1 cellular context compared by ENCODE assay signal in genomic region chr1:213393860-213394259, GRCh38.
TF ChIP-seq lines count a peak whose summit lies in the region.

No MANE protein-coding gene starts in this region.

TF ChIP-seq in HepG2, 621 proteins besides CTCF, POLR2A, EP300 and RAD21 (continued from another document and continues in another):
- TF ChIP-seq MLXIP (CRISPR knock-in tag; IDR thresholded peaks at IDR 0.05; ENCODE audit: borderline replicate concordance) = no peak
- no peak for TF ChIP-seq CENPX (CRISPR knock-in tag; IDR thresholded peaks at IDR 0.05)
- peak; percentile 68; the same call in 1 of the 2 replicates for TF ChIP-seq ZNF83 (CRISPR knock-in tag; IDR thresholded peaks at IDR 0.05; ENCODE audit: borderline replicate concordance)
- TF ChIP-seq HNF4A (CRISPR knock-in tag; IDR thresholded peaks at IDR 0.05) = peak; percentile 94
- no peak for TF ChIP-seq ZBTB8A (CRISPR knock-in tag; IDR thresholded peaks at IDR 0.05; ENCODE audit: borderline replicate concordance, low read depth)
- peak; percentile 11; the same call in 1 of the 2 replicates for TF ChIP-seq SMC3 (IDR thresholded peaks at IDR 0.05; ENCODE audit: low read length)
- TF ChIP-seq ZBTB2 (CRISPR knock-in tag; IDR thresholded peaks at IDR 0.05; ENCODE audit: low read depth) = no peak
- no peak for TF ChIP-seq NFKB2 (CRISPR knock-in tag; IDR thresholded peaks at IDR 0.05; ENCODE audit: borderline replicate concordance)
- TF ChIP-seq SATB2 (CRISPR knock-in tag; IDR thresholded peaks at IDR 0.05) = no peak
- no peak for TF ChIP-seq ELF4 (CRISPR knock-in tag; IDR thresholded peaks at IDR 0.05; ENCODE audit: borderline replicate concordance)
- TF ChIP-seq AGO2 (optimal IDR thresholded peaks at IDR 0.05; ENCODE audit: low read depth, low read length) = no peak
- TF ChIP-seq ZNF674 (CRISPR knock-in tag; IDR thresholded peaks at IDR 0.05; ENCODE audit: low read depth) = no peak
- TF ChIP-seq ZNF609 (CRISPR knock-in tag; IDR thresholded peaks at IDR 0.05; ENCODE audit: borderline replicate concordance) = no peak
- no peak for TF ChIP-seq ZNF367 (CRISPR knock-in tag; IDR thresholded peaks at IDR 0.05; ENCODE audit: borderline replicate concordance)
- no peak for TF ChIP-seq KAT8 (CRISPR knock-in tag; IDR thresholded peaks at IDR 0.05)
- TF ChIP-seq MIER2 (CRISPR knock-in tag; IDR thresholded peaks at IDR 0.05) = 0 out of 2 replicates have a peak, but pooled peaks have one; percentile 11
- peak; percentile 100 for TF ChIP-seq ZNF543 (CRISPR knock-in tag; IDR thresholded peaks at IDR 0.05)
- TF ChIP-seq ATF5 (CRISPR knock-in tag; IDR thresholded peaks at IDR 0.05; ENCODE audit: low read depth) = no peak
- TF ChIP-seq ZNF577 (CRISPR knock-in tag; IDR thresholded peaks at IDR 0.05; ENCODE audit: borderline replicate concordance, low read depth) = no peak
- TF ChIP-seq ZNF276 (CRISPR knock-in tag; IDR thresholded peaks at IDR 0.05; ENCODE audit: low read depth) = no peak
- no peak for TF ChIP-seq SRSF1 (optimal IDR thresholded peaks at IDR 0.05; ENCODE audit: low read depth, low read length)
- TF ChIP-seq ATAD3A (CRISPR knock-in tag; IDR thresholded peaks at IDR 0.05) = no peak
- no peak for TF ChIP-seq SNAPC4 (CRISPR knock-in tag; IDR thresholded peaks at IDR 0.05)
- TF ChIP-seq HINFP (CRISPR knock-in tag; IDR thresholded peaks at IDR 0.05; ENCODE audit: low read depth) = no peak
- no peak for TF ChIP-seq FOXM1 (CRISPR knock-in tag; IDR thresholded peaks at IDR 0.05)
- no peak for TF ChIP-seq DDIT3 (CRISPR knock-in tag; IDR thresholded peaks at IDR 0.05)
- no peak for TF ChIP-seq ZHX1 (CRISPR knock-in tag; IDR thresholded peaks at IDR 0.05; ENCODE audit: low read depth)
- TF ChIP-seq ZNF296 (CRISPR knock-in tag; conservative IDR thresholded peaks at IDR 0.05) = no peak
- TF ChIP-seq DZIP1 (CRISPR knock-in tag; IDR thresholded peaks at IDR 0.05) = no peak
